In the genomic region with DNA sequence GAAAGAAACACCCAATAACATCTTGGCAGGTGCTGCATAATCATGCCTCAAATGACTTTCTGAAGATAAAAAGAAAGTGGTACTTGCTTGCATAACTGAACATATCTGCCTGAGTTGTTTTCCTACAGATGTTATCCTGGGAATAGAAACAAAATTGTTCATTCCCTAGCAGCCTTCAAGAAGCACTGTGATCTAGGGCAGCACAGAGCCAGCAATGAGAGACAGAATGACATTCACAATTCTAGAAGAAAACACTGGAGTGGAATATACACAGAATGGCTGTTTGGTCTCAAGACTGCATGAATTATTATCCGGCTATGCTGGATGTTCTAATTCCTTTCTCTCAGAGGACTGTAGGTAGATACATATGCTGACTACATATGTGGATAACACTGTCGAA, we compare ENCODE assay signal across 22 cellular contexts.
"Had no signal": no experiment of that assay in that cellular context is flagged by ENCODE, and none has a peak within 500 bp of the region (broad histone marks: within the 10 kb centered on the region; RNA-seq: fewer than 3 reads in every experiment).

No MANE protein-coding gene starts in this region.

- DNase-seq: activated CD4-positive, alpha-beta memory T cell treated with anti-CD3 and anti-CD28 coated beads for 36 hours; activated CD4-positive, alpha-beta T cell treated with anti-CD3 and anti-CD28 coated beads for 36 hours; activated CD4-positive, alpha-beta T cell treated with anti-CD3 and anti-CD28 coated beads, Interleukin-2, amount 10 ng/mL, durations not matched to agents 24 days and 14 days; activated CD4-positive, CD25-positive, alpha-beta regulatory T cell; activated CD4-positive, CD25-positive, alpha-beta regulatory T cell treated with anti-CD3 and anti-CD28 coated beads, Interleukin-2, amount 50 U/mL, for 72 hours; activated CD8-positive, alpha-beta memory T cell treated with anti-CD3 and anti-CD28 coated beads, Interleukin-2, amount 10 ng/mL, durations not matched to agents 7 days and 5 days; activated CD8-positive, alpha-beta memory T cell treated with anti-CD3 and anti-CD28 coated beads, Interleukin-2, amount 50 U/mL, for 4 hours; activated CD8-positive, alpha-beta T cell treated with anti-CD3 and anti-CD28 coated beads, Interleukin-2, amount 10 ng/mL, durations not matched to agents 7 days and 5 days; activated gamma-delta T cell; activated naive CD4-positive, alpha-beta T cell; activated naive CD4-positive, alpha-beta T cell treated with anti-CD3 and anti-CD28 coated beads, Interleukin-2, amount 10 ng/mL, durations not matched to agents 7 days and 5 days; activated naive CD8-positive, alpha-beta T cell treated with anti-CD3 and anti-CD28 coated beads, Interleukin-2, amount 10 ng/mL, durations not matched to agents 7 days and 5 days; activated T-cell treated with anti-CD3 and anti-CD28 coated beads for 4 hours; activated T-cell treated with anti-CD3 and anti-CD28 coated beads, Interleukin-2, amount 50 U/mL, for 24 hours; activated T-cell treated with anti-CD3 and anti-CD28 coated beads, Interleukin-2, amount 50 U/mL, for 72 hours; central memory CD4-positive, alpha-beta T cell; dorsolateral prefrontal cortex; effector memory CD8-positive, alpha-beta T cell; erythroblast; foreskin keratinocyte; gastrocnemius medialis; T-helper 2 cell had no signal
